In the genomic region with DNA sequence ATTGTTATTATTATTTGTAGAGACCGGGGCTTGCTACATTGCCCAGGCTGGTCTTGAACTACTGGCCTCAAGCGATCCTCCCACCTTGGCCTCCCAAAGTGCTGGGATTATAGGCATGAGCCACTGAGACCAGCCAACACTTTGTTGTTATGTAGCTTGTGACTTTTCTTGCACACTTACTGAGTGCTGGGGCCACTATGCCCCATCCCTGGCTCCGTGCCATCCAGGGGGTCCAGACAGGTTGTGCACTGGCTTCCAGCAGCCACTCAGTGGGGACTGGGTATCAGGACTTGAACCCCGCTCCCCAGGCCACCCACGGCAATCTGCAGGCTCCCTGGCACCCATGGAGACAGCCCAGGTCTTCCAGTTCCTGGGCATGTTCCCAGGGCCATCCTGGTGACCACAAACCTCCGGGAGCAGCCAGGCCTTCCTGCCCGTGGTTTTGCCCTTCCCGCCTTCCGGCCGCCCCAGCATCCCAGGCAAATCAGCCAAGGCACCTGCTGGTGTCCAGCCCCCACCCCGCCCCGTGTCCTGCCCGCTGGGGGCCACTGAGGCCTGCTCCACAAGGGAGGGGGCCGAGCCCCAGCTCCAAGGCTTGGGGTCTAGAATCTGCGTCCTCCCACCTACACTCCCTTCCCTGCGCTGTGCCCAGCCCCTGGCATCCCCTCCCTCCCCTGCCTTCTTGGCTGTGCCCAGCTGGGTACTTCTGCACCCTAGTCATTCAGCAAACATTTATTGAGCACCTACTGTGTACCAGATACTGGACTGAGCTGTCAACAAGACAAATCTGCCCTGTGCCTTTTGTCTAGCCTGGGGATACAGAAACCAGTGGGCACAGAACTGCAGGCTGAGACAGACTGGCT, we compare ENCODE assay signal across 1 cellular context.
TF ChIP-seq lines count a peak whose summit lies in the region.

No MANE protein-coding gene starts in this region.

TF ChIP-seq in HepG2, 621 proteins besides CTCF, POLR2A, EP300 and RAD21 (continued from another document and continues in another):
- TF ChIP-seq, protein P1, sequence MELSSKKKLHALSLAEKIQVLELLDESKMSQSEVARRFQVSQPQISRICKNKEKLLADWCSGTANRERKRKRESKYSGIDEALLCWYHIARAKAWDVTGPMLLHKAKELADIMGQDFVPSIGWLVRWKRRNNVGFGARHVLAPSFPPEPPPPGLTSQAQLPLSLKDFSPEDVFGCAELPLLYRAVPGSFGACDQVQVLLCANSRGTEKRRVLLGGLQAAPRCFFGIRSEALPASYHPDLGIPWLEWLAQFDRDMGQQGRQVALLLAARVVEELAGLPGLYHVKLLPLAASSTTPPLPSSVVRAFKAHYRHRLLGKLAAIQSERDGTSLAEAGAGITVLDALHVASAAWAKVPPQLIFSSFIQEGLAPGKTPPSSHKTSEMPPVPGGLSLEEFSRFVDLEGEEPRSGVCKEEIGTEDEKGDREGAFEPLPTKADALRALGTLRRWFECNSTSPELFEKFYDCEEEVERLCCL (CRISPR knock-in tag; IDR thresholded peaks at IDR 0.05; ENCODE audit: borderline replicate concordance), result no peak
- TF ChIP-seq, protein P2, sequence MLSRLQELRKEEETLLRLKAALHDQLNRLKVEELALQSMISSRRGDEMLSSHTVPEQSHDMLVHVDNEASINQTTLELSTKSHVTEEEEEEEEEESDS (CRISPR knock-in tag; IDR thresholded peaks at IDR 0.05; ENCODE audit: borderline replicate concordance), result no peak
- TF ChIP-seq ZNF33B (CRISPR knock-in tag; IDR thresholded peaks at IDR 0.05), result no peak
- no peak for TF ChIP-seq ATM (IDR thresholded peaks at IDR 0.05; ENCODE audit: borderline replicate concordance)
- TF ChIP-seq EED (CRISPR knock-in tag; IDR thresholded peaks at IDR 0.05), result no peak
- TF ChIP-seq CREBL2 (CRISPR knock-in tag; IDR thresholded peaks at IDR 0.05; ENCODE audit: borderline replicate concordance), result no peak
- TF ChIP-seq HNF1B (CRISPR knock-in tag; IDR thresholded peaks at IDR 0.05), result no peak
- no peak for TF ChIP-seq TEF (CRISPR knock-in tag; IDR thresholded peaks at IDR 0.05)
- no peak for TF ChIP-seq MATR3 (CRISPR knock-in tag; IDR thresholded peaks at IDR 0.05)
- no peak for TF ChIP-seq PAWR (CRISPR knock-in tag; IDR thresholded peaks at IDR 0.05; ENCODE audit: borderline replicate concordance)
- TF ChIP-seq TEAD3 (CRISPR knock-in tag; optimal IDR thresholded peaks at IDR 0.05; ENCODE audit: borderline replicate concordance), result peak; percentile 60
- no peak for TF ChIP-seq RERE (CRISPR knock-in tag; IDR thresholded peaks at IDR 0.05; ENCODE audit: low read depth)
- no peak for TF ChIP-seq ZBTB33 (CRISPR knock-in tag; IDR thresholded peaks at IDR 0.05)
- TF ChIP-seq ATF6 (CRISPR knock-in tag; conservative IDR thresholded peaks at IDR 0.05), result no peak
- no peak for TF ChIP-seq SIX1 (CRISPR knock-in tag; IDR thresholded peaks at IDR 0.05; ENCODE audit: borderline replicate concordance)
- TF ChIP-seq MAZ (IDR thresholded peaks at IDR 0.05; ENCODE audit: borderline replicate concordance, low read depth, low read length), result no peak
- TF ChIP-seq MAZ (CRISPR knock-in tag; IDR thresholded peaks at IDR 0.05; ENCODE audit: low read depth), result no peak; the same call in 1 of the 2 replicates
- no peak for TF ChIP-seq CEBPZ (IDR thresholded peaks at IDR 0.05; ENCODE audit: low read length)
- no peak for TF ChIP-seq RARG (CRISPR knock-in tag; IDR thresholded peaks at IDR 0.05; ENCODE audit: low read depth)
- TF ChIP-seq DDIT3 (CRISPR knock-in tag; IDR thresholded peaks at IDR 0.05), result no peak
- TF ChIP-seq, protein P3, sequence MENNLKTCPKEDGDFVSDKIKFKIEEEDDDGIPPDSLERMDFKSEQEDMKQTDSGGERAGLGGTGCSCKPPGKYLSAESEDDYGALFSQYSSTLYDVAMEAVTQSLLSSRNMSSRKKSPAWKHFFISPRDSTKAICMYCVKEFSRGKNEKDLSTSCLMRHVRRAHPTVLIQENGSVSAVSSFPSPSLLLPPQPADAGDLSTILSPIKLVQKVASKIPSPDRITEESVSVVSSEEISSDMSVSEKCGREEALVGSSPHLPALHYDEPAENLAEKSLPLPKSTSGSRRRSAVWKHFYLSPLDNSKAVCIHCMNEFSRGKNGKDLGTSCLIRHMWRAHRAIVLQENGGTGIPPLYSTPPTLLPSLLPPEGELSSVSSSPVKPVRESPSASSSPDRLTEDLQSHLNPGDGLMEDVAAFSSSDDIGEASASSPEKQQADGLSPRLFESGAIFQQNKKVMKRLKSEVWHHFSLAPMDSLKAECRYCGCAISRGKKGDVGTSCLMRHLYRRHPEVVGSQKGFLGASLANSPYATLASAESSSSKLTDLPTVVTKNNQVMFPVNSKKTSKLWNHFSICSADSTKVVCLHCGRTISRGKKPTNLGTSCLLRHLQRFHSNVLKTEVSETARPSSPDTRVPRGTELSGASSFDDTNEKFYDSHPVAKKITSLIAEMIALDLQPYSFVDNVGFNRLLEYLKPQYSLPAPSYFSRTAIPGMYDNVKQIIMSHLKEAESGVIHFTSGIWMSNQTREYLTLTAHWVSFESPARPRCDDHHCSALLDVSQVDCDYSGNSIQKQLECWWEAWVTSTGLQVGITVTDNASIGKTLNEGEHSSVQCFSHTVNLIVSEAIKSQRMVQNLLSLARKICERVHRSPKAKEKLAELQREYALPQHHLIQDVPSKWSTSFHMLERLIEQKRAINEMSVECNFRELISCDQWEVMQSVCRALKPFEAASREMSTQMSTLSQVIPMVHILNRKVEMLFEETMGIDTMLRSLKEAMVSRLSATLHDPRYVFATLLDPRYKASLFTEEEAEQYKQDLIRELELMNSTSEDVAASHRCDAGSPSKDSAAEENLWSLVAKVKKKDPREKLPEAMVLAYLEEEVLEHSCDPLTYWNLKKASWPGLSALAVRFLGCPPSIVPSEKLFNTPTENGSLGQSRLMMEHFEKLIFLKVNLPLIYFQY (CRISPR knock-in tag; IDR thresholded peaks at IDR 0.05; ENCODE audit: borderline replicate concordance), result no peak
- TF ChIP-seq CAMTA2 (CRISPR knock-in tag; IDR thresholded peaks at IDR 0.05; ENCODE audit: borderline replicate concordance), result no peak
- TF ChIP-seq, protein P4, sequence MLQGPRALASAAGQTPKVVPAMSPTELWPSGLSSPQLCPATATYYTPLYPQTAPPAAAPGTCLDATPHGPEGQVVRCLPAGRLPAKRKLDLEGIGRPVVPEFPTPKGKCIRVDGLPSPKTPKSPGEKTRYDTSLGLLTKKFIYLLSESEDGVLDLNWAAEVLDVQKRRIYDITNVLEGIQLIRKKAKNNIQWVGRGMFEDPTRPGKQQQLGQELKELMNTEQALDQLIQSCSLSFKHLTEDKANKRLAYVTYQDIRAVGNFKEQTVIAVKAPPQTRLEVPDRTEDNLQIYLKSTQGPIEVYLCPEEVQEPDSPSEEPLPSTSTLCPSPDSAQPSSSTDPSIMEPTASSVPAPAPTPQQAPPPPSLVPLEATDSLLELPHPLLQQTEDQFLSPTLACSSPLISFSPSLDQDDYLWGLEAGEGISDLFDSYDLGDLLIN (CRISPR knock-in tag; IDR thresholded peaks at IDR 0.05; ENCODE audit: borderline replicate concordance), result no peak
